Comparison of ENCODE assay signal across 20 cellular contexts in genomic region chr12:125287155-125287847, GRCh38.
A peak's percentile ranks its signal among the peaks of the same experiment; 100 is the strongest.
DNase-seq lines count a peak whose midpoint lies in the region; ATAC-seq and TF ChIP-seq lines count a peak whose summit lies in the region.
"Had no signal": no experiment of that assay in that cellular context is flagged by ENCODE, and none has a peak within 500 bp of the region (broad histone marks: within the 10 kb centered on the region; RNA-seq: fewer than 3 reads in every experiment).

No MANE protein-coding gene starts in this region.

- no peaks in the 10 kb centered on the region for H3K36me3 ChIP-seq in thyroid gland
- H3K36me3 ChIP-seq in upper lobe of left lung, result no peaks in the 10 kb centered on the region
- H3K36me3 ChIP-seq: neural progenitor cell, SJSA1, vagina had no signal

- POLR2A ChIA-PET in T-cell (lab: Charles Lee), result no interaction called here

- no peak overlapping the region for H3K4me3 ChIP-seq in thyroid gland (replicated peaks in 1 of 3)
- H3K4me3 ChIP-seq in upper lobe of left lung, result no peak overlapping the region
- H3K4me3 ChIP-seq: neural progenitor cell, SJSA1, vagina had no signal

- H3K27ac ChIP-seq in thyroid gland (no peak overlapping the region), upper lobe of left lung (no peak overlapping the region)
- H3K27ac ChIP-seq: foreskin keratinocyte, neural progenitor cell, SJSA1, vagina had no signal

- H3K27ac Mint-ChIP-seq in T-cell, result no peak overlapping the region
- H3K27ac Mint-ChIP-seq: activated naive CD4-positive, alpha-beta T cell treated with anti-CD3 and anti-CD28 coated beads, Interleukin-2, amount 50 U/mL, for 72 hours; effector memory CD8-positive, alpha-beta T cell; neural progenitor cell had no signal

- ATAC-seq in GM18519 (IDR thresholded peaks at IDR 0.05; ENCODE audit: low FRiP score, unreplicated experiment) (peak; percentile 67), HG02870 (IDR thresholded peaks at IDR 0.05; ENCODE audit: unreplicated experiment) (peak; percentile 64), HG03558 (IDR thresholded peaks at IDR 0.05; ENCODE audit: extremely low read depth, unreplicated experiment) (peak; percentile 71), T-cell (replicated peaks in 1 of 4) (no peak), upper lobe of left lung (ENCODE audit: low FRiP score in 2 of 2) (no peak)
- ATAC-seq: effector memory CD8-positive, alpha-beta T cell; foreskin keratinocyte; sciatic nerve had no signal

- peaks cover 0 to 5% (median 0%) of the 10 kb centered on the region in 3 donors for H3K9me3 Mint-ChIP-seq in T-cell
- H3K9me3 Mint-ChIP-seq: activated naive CD4-positive, alpha-beta T cell treated with anti-CD3 and anti-CD28 coated beads, Interleukin-2, amount 50 U/mL, for 72 hours had no signal

- no peak for TF ChIP-seq CTCF in GM20000 (IDR thresholded peaks at IDR 0.05; ENCODE audit: extremely low read depth, missing control alignments)
- TF ChIP-seq CTCF in thyroid gland (IDR thresholded peaks at IDR 0.05), result no peak
- TF ChIP-seq CTCF in upper lobe of left lung (IDR thresholded peaks at IDR 0.05), result no peak

- peaks cover 2 to 26% of the 10 kb centered on the region in 2 donors for H3K27me3 Mint-ChIP-seq in T-cell

- CTCF ChIA-PET in T-cell (lab: Charles Lee), result no interaction called here

- TF ChIP-seq POLR2A in thyroid gland (IDR thresholded peaks at IDR 0.05) (no peak), upper lobe of left lung (IDR thresholded peaks at IDR 0.05) (no peak)

- H3K27me3 ChIP-seq in thyroid gland, result no peaks in the 10 kb centered on the region
- no peaks in the 10 kb centered on the region for H3K27me3 ChIP-seq in upper lobe of left lung
- H3K27me3 ChIP-seq: foreskin keratinocyte, neural progenitor cell, vagina had no signal

- WGBS in thyroid gland, 2 donors, result 70 to 71% methylated on average over 5 of the region's 5 CpGs
- WGBS in upper lobe of left lung, 2 donors, result 72 to 75% methylated on average over 5 of the region's 5 CpGs

- H3K4me3 Mint-ChIP-seq in T-cell, result no peak overlapping the region
- H3K4me3 Mint-ChIP-seq: effector memory CD8-positive, alpha-beta T cell; neural progenitor cell had no signal

- H3K36me3 Mint-ChIP-seq in T-cell, result no peaks in the 10 kb centered on the region
- H3K36me3 Mint-ChIP-seq: activated naive CD4-positive, alpha-beta T cell treated with anti-CD3 and anti-CD28 coated beads, Interleukin-2, amount 50 U/mL, for 72 hours; neural progenitor cell had no signal

- no peaks in the 10 kb centered on the region for H3K4me1 Mint-ChIP-seq in T-cell

- intact Hi-C loops in thyroid gland (cut with DNase I), result no loop called here

- no peaks in the 10 kb centered on the region for H3K4me1 ChIP-seq in thyroid gland
- H3K4me1 ChIP-seq in upper lobe of left lung, result no peaks in the 10 kb centered on the region
- H3K4me1 ChIP-seq: foreskin keratinocyte, neural progenitor cell, SJSA1, vagina had no signal

- DNase-seq in GM20000 (ENCODE audit: low spot score) (peak; percentile 16), thyroid gland (no peak), T-cell (no peak), upper lobe of left lung (no peak), SHP77 (lab: John Stamatoyannopoulos, UW) (no peak)
- DNase-seq: activated CD8-positive, alpha-beta memory T cell treated with anti-CD3 and anti-CD28 coated beads for 24 hours; DMS 273 treated with DMSO at 0.1 percent for 48 hours; effector memory CD8-positive, alpha-beta T cell; foreskin keratinocyte; NCI-H2029; stimulated activated CD4-positive, alpha-beta T cell treated with anti-CD3 and anti-CD28 coated beads, Interleukin-4, amount 100 ng/mL, for 4 hours; stimulated activated naive CD4-positive, alpha-beta T cell had no signal

- H3K9me3 ChIP-seq in thyroid gland, result no peaks in the 10 kb centered on the region
- no peaks in the 10 kb centered on the region for H3K9me3 ChIP-seq in upper lobe of left lung
- H3K9me3 ChIP-seq: SJSA1, vagina had no signal

- TF ChIP-seq EP300 in upper lobe of left lung (IDR thresholded peaks at IDR 0.05), result no peak

Comparison
In these comparisons a context has a peak if more than half of its experiments do, and no peak if none do; other contexts are left out.
1. ATAC-seq: peak in GM18519 (single experiment), HG02870 (single experiment) and HG03558 (single experiment); none in T-cell (0 of 4) and upper lobe of left lung (0 of 2).